1 cellular context compared by ENCODE assay signal in genomic region chr21:37257526-37257966, GRCh38.
TF ChIP-seq lines count a peak whose summit lies in the region.

No MANE protein-coding gene starts in this region.

TF ChIP-seq in HepG2, 621 proteins besides CTCF, POLR2A, EP300 and RAD21 (continued from another document and continues in another):
- TF ChIP-seq ZNF513 (CRISPR knock-in tag; conservative IDR thresholded peaks at IDR 0.05) = no peak
- no peak for TF ChIP-seq ZKSCAN8 (CRISPR knock-in tag; IDR thresholded peaks at IDR 0.05; ENCODE audit: borderline replicate concordance)
- no peak for TF ChIP-seq ZNF746 (CRISPR knock-in tag; IDR thresholded peaks at IDR 0.05)
- TF ChIP-seq YEATS4 (CRISPR knock-in tag; IDR thresholded peaks at IDR 0.05; ENCODE audit: borderline replicate concordance) = no peak
- TF ChIP-seq YEATS2 (CRISPR knock-in tag; IDR thresholded peaks at IDR 0.05; ENCODE audit: borderline replicate concordance) = no peak
- TF ChIP-seq, protein P1, sequence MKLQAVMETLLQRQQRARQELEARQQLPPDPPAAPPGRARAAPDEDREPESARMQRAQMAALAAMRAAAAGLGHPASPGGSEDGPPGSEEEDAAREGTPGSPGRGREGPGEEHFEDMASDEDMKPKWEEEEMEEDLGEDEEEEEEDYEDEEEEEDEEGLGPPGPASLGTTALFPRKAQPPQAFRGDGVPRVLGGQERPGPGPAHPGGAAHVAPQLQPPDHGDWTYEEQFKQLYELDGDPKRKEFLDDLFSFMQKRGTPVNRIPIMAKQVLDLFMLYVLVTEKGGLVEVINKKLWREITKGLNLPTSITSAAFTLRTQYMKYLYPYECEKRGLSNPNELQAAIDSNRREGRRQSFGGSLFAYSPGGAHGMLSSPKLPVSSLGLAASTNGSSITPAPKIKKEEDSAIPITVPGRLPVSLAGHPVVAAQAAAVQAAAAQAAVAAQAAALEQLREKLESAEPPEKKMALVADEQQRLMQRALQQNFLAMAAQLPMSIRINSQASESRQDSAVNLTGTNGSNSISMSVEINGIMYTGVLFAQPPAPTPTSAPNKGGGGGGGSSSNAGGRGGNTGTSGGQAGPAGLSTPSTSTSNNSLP (IDR thresholded peaks at IDR 0.05; ENCODE audit: low read depth, low read length) = no peak
- no peak for TF ChIP-seq ATF1 (CRISPR knock-in tag; IDR thresholded peaks at IDR 0.05)
- TF ChIP-seq STAT5B (CRISPR knock-in tag; IDR thresholded peaks at IDR 0.05) = no peak
- no peak for TF ChIP-seq NFAT5 (CRISPR knock-in tag; IDR thresholded peaks at IDR 0.05)
- no peak for TF ChIP-seq CAMTA2 (CRISPR knock-in tag; IDR thresholded peaks at IDR 0.05; ENCODE audit: borderline replicate concordance)
- TF ChIP-seq GPN1 (CRISPR knock-in tag; IDR thresholded peaks at IDR 0.05; ENCODE audit: borderline replicate concordance) = no peak
- TF ChIP-seq IKZF5 (CRISPR knock-in tag; IDR thresholded peaks at IDR 0.05) = no peak
- TF ChIP-seq, protein P2, sequence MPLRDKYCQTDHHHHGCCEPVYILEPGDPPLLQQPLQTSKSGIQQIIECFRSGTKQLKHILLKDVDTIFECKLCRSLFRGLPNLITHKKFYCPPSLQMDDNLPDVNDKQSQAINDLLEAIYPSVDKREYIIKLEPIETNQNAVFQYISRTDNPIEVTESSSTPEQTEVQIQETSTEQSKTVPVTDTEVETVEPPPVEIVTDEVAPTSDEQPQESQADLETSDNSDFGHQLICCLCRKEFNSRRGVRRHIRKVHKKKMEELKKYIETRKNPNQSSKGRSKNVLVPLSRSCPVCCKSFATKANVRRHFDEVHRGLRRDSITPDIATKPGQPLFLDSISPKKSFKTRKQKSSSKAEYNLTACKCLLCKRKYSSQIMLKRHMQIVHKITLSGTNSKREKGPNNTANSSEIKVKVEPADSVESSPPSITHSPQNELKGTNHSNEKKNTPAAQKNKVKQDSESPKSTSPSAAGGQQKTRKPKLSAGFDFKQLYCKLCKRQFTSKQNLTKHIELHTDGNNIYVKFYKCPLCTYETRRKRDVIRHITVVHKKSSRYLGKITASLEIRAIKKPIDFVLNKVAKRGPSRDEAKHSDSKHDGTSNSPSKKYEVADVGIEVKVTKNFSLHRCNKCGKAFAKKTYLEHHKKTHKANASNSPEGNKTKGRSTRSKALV (CRISPR knock-in tag; IDR thresholded peaks at IDR 0.05) = no peak
- TF ChIP-seq REPIN1 (CRISPR knock-in tag; IDR thresholded peaks at IDR 0.05; ENCODE audit: borderline replicate concordance, low read depth) = no peak; the same call in 1 of the 2 replicates
- TF ChIP-seq ZBTB38 (CRISPR knock-in tag; IDR thresholded peaks at IDR 0.05) = no peak
- TF ChIP-seq ETV5 (CRISPR knock-in tag; IDR thresholded peaks at IDR 0.05; ENCODE audit: borderline replicate concordance) = no peak
- TF ChIP-seq NFE2L2 (IDR thresholded peaks at IDR 0.05; ENCODE audit: low read length) = no peak
- no peak for TF ChIP-seq ZNF382 (CRISPR knock-in tag; IDR thresholded peaks at IDR 0.05; ENCODE audit: borderline replicate concordance)
- TF ChIP-seq SP4 (CRISPR knock-in tag; IDR thresholded peaks at IDR 0.05) = peak; percentile 11; the same call in 1 of the 2 replicates
- no peak for TF ChIP-seq SALL2 (CRISPR knock-in tag; IDR thresholded peaks at IDR 0.05)
- no peak for TF ChIP-seq ZNF646 (CRISPR knock-in tag; IDR thresholded peaks at IDR 0.05)
- TF ChIP-seq PPARG (CRISPR knock-in tag; conservative IDR thresholded peaks at IDR 0.05) = no peak
- no peak for TF ChIP-seq ZNF773 (CRISPR knock-in tag; IDR thresholded peaks at IDR 0.05; ENCODE audit: borderline replicate concordance)
- peak; percentile 54 for TF ChIP-seq POLR2G (IDR thresholded peaks at IDR 0.05; ENCODE audit: low read depth, low read length)
- TF ChIP-seq ZNF580 (CRISPR knock-in tag; IDR thresholded peaks at IDR 0.05; ENCODE audit: borderline replicate concordance, low read depth) = no peak
- TF ChIP-seq, protein P3, sequence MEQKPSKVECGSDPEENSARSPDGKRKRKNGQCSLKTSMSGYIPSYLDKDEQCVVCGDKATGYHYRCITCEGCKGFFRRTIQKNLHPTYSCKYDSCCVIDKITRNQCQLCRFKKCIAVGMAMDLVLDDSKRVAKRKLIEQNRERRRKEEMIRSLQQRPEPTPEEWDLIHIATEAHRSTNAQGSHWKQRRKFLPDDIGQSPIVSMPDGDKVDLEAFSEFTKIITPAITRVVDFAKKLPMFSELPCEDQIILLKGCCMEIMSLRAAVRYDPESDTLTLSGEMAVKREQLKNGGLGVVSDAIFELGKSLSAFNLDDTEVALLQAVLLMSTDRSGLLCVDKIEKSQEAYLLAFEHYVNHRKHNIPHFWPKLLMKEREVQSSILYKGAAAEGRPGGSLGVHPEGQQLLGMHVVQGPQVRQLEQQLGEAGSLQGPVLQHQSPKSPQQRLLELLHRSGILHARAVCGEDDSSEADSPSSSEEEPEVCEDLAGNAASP (CRISPR knock-in tag; IDR thresholded peaks at IDR 0.05; ENCODE audit: borderline replicate concordance) = no peak
- no peak for TF ChIP-seq ZNF703 (CRISPR knock-in tag; IDR thresholded peaks at IDR 0.05; ENCODE audit: borderline replicate concordance)
- no peak for TF ChIP-seq SALL1 (CRISPR knock-in tag; IDR thresholded peaks at IDR 0.05)
- no peak for TF ChIP-seq HDAC2 (CRISPR knock-in tag; IDR thresholded peaks at IDR 0.05)
- TF ChIP-seq PHB2 (IDR thresholded peaks at IDR 0.05; ENCODE audit: partially characterized antibody) = no peak
- no peak for TF ChIP-seq IKZF4 (CRISPR knock-in tag; IDR thresholded peaks at IDR 0.05; ENCODE audit: borderline replicate concordance, low read depth, not compliant biosample characterization)
- no peak for TF ChIP-seq ZNF136 (CRISPR knock-in tag; IDR thresholded peaks at IDR 0.05; ENCODE audit: low read depth)
- no peak for TF ChIP-seq HOXA9 (CRISPR knock-in tag; IDR thresholded peaks at IDR 0.05; ENCODE audit: borderline replicate concordance)
- no peak for TF ChIP-seq SRF (IDR thresholded peaks at IDR 0.05; ENCODE audit: low read depth, low read length)
- TF ChIP-seq ZNF101 (CRISPR knock-in tag; IDR thresholded peaks at IDR 0.05; ENCODE audit: borderline replicate concordance, low read depth) = no peak
- TF ChIP-seq, protein P4, sequence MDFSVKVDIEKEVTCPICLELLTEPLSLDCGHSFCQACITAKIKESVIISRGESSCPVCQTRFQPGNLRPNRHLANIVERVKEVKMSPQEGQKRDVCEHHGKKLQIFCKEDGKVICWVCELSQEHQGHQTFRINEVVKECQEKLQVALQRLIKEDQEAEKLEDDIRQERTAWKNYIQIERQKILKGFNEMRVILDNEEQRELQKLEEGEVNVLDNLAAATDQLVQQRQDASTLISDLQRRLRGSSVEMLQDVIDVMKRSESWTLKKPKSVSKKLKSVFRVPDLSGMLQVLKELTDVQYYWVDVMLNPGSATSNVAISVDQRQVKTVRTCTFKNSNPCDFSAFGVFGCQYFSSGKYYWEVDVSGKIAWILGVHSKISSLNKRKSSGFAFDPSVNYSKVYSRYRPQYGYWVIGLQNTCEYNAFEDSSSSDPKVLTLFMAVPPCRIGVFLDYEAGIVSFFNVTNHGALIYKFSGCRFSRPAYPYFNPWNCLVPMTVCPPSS (IDR thresholded peaks at IDR 0.05) = no peak
